In the genomic region with DNA sequence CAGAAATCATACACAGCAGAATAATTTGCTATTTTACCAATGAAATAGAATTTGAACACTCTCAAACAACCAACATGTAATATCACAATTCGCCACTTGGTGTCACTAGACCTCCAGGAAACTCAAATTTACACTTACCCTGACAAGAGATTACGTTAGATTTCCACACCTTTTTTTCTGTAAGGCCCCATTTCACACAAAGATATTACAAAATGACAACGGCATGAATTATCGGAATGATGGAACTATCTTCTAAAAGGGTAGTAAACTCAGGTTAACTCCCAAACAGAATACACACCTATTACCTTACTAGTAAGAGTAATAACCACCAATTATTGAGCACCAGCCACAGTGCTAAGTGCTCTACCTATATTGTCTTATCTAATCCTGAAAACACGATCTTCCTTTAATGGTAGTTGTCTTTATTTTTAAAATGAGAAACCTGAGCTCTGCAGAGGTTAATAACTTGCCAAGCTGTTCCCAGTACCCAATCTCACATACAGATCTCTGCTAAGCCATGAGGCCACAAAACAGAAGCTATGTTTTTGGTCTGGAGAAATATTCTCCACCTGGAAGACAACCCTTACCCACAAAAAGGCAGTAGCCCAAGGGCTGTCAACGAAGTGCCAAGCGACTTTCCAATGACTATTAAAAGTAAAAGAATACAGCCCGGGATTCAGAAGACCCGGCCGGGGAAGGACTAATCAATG, we compare ENCODE assay signal across 8 cellular contexts.
DNase-seq lines count a peak whose midpoint lies in the region; ATAC-seq and TF ChIP-seq lines count a peak whose summit lies in the region.

No MANE protein-coding gene starts in this region.

- no peaks in the 10 kb centered on the region for H3K4me1 ChIP-seq in lung (ENCODE audit: control insufficient read depth in 2 of 2, insufficient read depth in 2 of 2, low read length in 2 of 2)
- H3K4me1 ChIP-seq in upper lobe of left lung, result peaks cover 0 to 5% (median 0%) of the 10 kb centered on the region in 4 donors

- no peaks in the 10 kb centered on the region for H3K27me3 ChIP-seq in lung (ENCODE audit: control insufficient read depth, insufficient read depth)
- no peaks in the 10 kb centered on the region for H3K27me3 ChIP-seq in upper lobe of left lung

- no peak for TF ChIP-seq EP300 in upper lobe of left lung (IDR thresholded peaks at IDR 0.05)

- peak overlapping the region; percentile 25 for H3K4me3 ChIP-seq in coronary artery
- H3K4me3 ChIP-seq in lung, result no peak overlapping the region
- H3K4me3 ChIP-seq in upper lobe of left lung, result no peak overlapping the region

- peak; percentile 70 for TF ChIP-seq CTCF in coronary artery (IDR thresholded peaks at IDR 0.05)
- peak; percentile 46 for TF ChIP-seq CTCF in lung (IDR thresholded peaks at IDR 0.05; ENCODE audit: control extremely low read depth, extremely low read depth)
- peak; percentile 48 to 86 (median 72) for TF ChIP-seq CTCF in upper lobe of left lung (IDR thresholded peaks at IDR 0.05)

- 46 to 50% methylated on average over 10 of the region's 10 CpGs for WGBS in lung, 2 donors
- WGBS in upper lobe of left lung, 2 donors, result 48 to 56% methylated on average over 10 of the region's 10 CpGs

- DNase-seq in A172 (ENCODE audit: low spot score) (peak; percentile 62), ELF-1 (ENCODE audit: low read depth, low spot score) (peak; percentile 36), HT-29 (ENCODE audit: low spot score) (peak; percentile 93), OCI-M1 (lab: John Stamatoyannopoulos, UW) (peak; percentile 86), coronary artery (ENCODE audit: low spot score) (no peak), lung (ENCODE audit: low spot score) (peak; percentile 46), upper lobe of left lung (no peak)

- no peak for ATAC-seq in lung (ENCODE audit: insufficient read depth, low FRiP score)
- ATAC-seq in upper lobe of left lung (ENCODE audit: low FRiP score in 2 of 2), result peak in 1 of 2 donors; percentile 80
- ATAC-seq in GM21360 (IDR thresholded peaks at IDR 0.05; ENCODE audit: unreplicated experiment), result no peak

- no peaks in the 10 kb centered on the region for H3K36me3 ChIP-seq in lung (ENCODE audit: control insufficient read depth in 2 of 2, insufficient read depth in 2 of 2, low read length in 2 of 2)
- H3K36me3 ChIP-seq in upper lobe of left lung, result no peaks in the 10 kb centered on the region

- H3K27ac ChIP-seq in coronary artery (peak overlapping the region; percentile 80 to 83), lung (ENCODE audit: low read depth in 1 of 2, low read length in 1 of 2) (peak overlapping the region in 1 of 2 donors; percentile 46), upper lobe of left lung (peak overlapping the region in 3 of 4 donors; percentile 24 to 54 (median 40))

- TF ChIP-seq POLR2A in upper lobe of left lung (IDR thresholded peaks at IDR 0.05), result no peak

- H3K9me3 ChIP-seq in lung (ENCODE audit: control insufficient read depth in 2 of 2, insufficient read depth in 1 of 2, low read length in 1 of 2) (peaks cover 0 to 2% of the 10 kb centered on the region in 2 donors), upper lobe of left lung (no peaks in the 10 kb centered on the region)

Comparison
In these comparisons a context has a peak if more than half of its experiments do, and no peak if none do; other contexts are left out.
1. DNase-seq: peak in A172 (single experiment), ELF-1 (single experiment), HT-29 (single experiment), OCI-M1 (single experiment) and lung (single experiment); none in coronary artery (single experiment) and upper lobe of left lung (0 of 2).
2. Peak in every context shown above with its lines, with median percentiles within 50 percentile points of each other: CTCF ChIP-seq.